Comparison of ENCODE assay signal across 9 cellular contexts in genomic region chr3:8607285-8608040, GRCh38. TPM values are rescaled to one million over a fixed set of nuclear protein-coding genes. Genes with fewer than 3 reads are reported as not detected.
A peak's percentile ranks its signal among the peaks of the same experiment; 100 is the strongest.
DNase-seq lines count a peak whose midpoint lies in the region; ATAC-seq and TF ChIP-seq lines count a peak whose summit lies in the region.
"Had no signal": no experiment of that assay in that cellular context is flagged by ENCODE, and none has a peak within 500 bp of the region (broad histone marks: within the 10 kb centered on the region; RNA-seq: fewer than 3 reads in every experiment).

No MANE protein-coding gene starts in this region.

- no peak overlapping the region for H3K27ac Mint-ChIP-seq in activated T-helper 17 cell treated with anti-CD3 and anti-CD28 coated beads, Interleukin-2, amount 50 U/mL, for 72 hours
- H3K27ac Mint-ChIP-seq in activated CD4-positive, alpha-beta T cell treated with anti-CD3 and anti-CD28 coated beads, Interleukin-2, amount 10 ng/mL, durations not matched to agents 24 days and 14 days = no peak overlapping the region
- H3K27ac Mint-ChIP-seq: activated naive CD8-positive, alpha-beta T cell treated with anti-CD3 and anti-CD28 coated beads, Interleukin-2, amount 10 ng/mL, durations not matched to agents 7 days and 5 days had no signal

- peak; percentile 52 for ATAC-seq in GM19023 (IDR thresholded peaks at IDR 0.05; ENCODE audit: unreplicated experiment)
- ATAC-seq in activated T-helper 17 cell treated with anti-CD3 and anti-CD28 coated beads, Interleukin-2, amount 50 U/mL, for 72 hours (replicated peaks) = no peak

- intact Hi-C loops in activated CD4-positive, alpha-beta T cell treated with anti-CD3 and anti-CD28 coated beads, Interleukin-2, amount 10 ng/mL, durations not matched to agents 24 days and 14 days (cut with micrococcal nuclease) = no loop called here

- no peaks in the 10 kb centered on the region for H3K4me1 Mint-ChIP-seq in activated T-helper 17 cell treated with anti-CD3 and anti-CD28 coated beads, Interleukin-2, amount 50 U/mL, for 72 hours
- no peaks in the 10 kb centered on the region for H3K4me1 Mint-ChIP-seq in activated CD4-positive, alpha-beta T cell treated with anti-CD3 and anti-CD28 coated beads, Interleukin-2, amount 10 ng/mL, durations not matched to agents 24 days and 14 days
- H3K4me1 Mint-ChIP-seq: activated naive CD8-positive, alpha-beta T cell treated with anti-CD3 and anti-CD28 coated beads, Interleukin-2, amount 10 ng/mL, durations not matched to agents 7 days and 5 days had no signal

- peaks cover 16% of the 10 kb centered on the region for H3K27me3 Mint-ChIP-seq in activated T-helper 17 cell treated with anti-CD3 and anti-CD28 coated beads, Interleukin-2, amount 50 U/mL, for 72 hours
- no peaks in the 10 kb centered on the region for H3K27me3 Mint-ChIP-seq in activated CD4-positive, alpha-beta T cell treated with anti-CD3 and anti-CD28 coated beads, Interleukin-2, amount 10 ng/mL, durations not matched to agents 24 days and 14 days

- H3K9me3 Mint-ChIP-seq in activated T-helper 17 cell treated with anti-CD3 and anti-CD28 coated beads, Interleukin-2, amount 50 U/mL, for 72 hours = no peaks in the 10 kb centered on the region
- H3K9me3 Mint-ChIP-seq in activated CD4-positive, alpha-beta T cell treated with anti-CD3 and anti-CD28 coated beads, Interleukin-2, amount 10 ng/mL, durations not matched to agents 24 days and 14 days = no peaks in the 10 kb centered on the region
- H3K9me3 Mint-ChIP-seq: activated naive CD8-positive, alpha-beta T cell treated with anti-CD3 and anti-CD28 coated beads, Interleukin-2, amount 10 ng/mL, durations not matched to agents 7 days and 5 days had no signal

- peak; percentile 16; the same call in 1 of the 2 replicates for TF ChIP-seq CTCF in 22Rv1 (IDR thresholded peaks at IDR 0.05)

- DNase-seq in RPMI7951 (ENCODE audit: low read depth) (peak; percentile 74), fibroblast of the conjunctiva (ENCODE audit: low read depth) (peak; percentile 64), nucleus accumbens (lab: John Stamatoyannopoulos, UW) (peak in 33 of 56 donors; percentile 4 to 52 (median 16)), activated T-cell treated with anti-CD3 and anti-CD28 coated beads for 4 hours (no peak)
- no peak for DNase-seq in activated CD4-positive, alpha-beta T cell treated with anti-CD3 and anti-CD28 coated beads, Interleukin-2, amount 10 ng/mL, durations not matched to agents 24 days and 14 days
- DNase-seq: activated naive CD8-positive, alpha-beta T cell treated with anti-CD3 and anti-CD28 coated beads, Interleukin-2, amount 10 ng/mL, durations not matched to agents 7 days and 5 days had no signal

- no peak overlapping the region for H3K4me3 Mint-ChIP-seq in activated T-helper 17 cell treated with anti-CD3 and anti-CD28 coated beads, Interleukin-2, amount 50 U/mL, for 72 hours
- no peak overlapping the region for H3K4me3 Mint-ChIP-seq in activated CD4-positive, alpha-beta T cell treated with anti-CD3 and anti-CD28 coated beads, Interleukin-2, amount 10 ng/mL, durations not matched to agents 24 days and 14 days
- H3K4me3 Mint-ChIP-seq: activated naive CD8-positive, alpha-beta T cell treated with anti-CD3 and anti-CD28 coated beads, Interleukin-2, amount 10 ng/mL, durations not matched to agents 7 days and 5 days had no signal

- no peaks in the 10 kb centered on the region for H3K36me3 Mint-ChIP-seq in activated T-helper 17 cell treated with anti-CD3 and anti-CD28 coated beads, Interleukin-2, amount 50 U/mL, for 72 hours (ENCODE audit: low read depth)
- no peaks in the 10 kb centered on the region for H3K36me3 Mint-ChIP-seq in activated CD4-positive, alpha-beta T cell treated with anti-CD3 and anti-CD28 coated beads, Interleukin-2, amount 10 ng/mL, durations not matched to agents 24 days and 14 days (ENCODE audit: low read depth)
- H3K36me3 Mint-ChIP-seq: activated naive CD8-positive, alpha-beta T cell treated with anti-CD3 and anti-CD28 coated beads, Interleukin-2, amount 10 ng/mL, durations not matched to agents 7 days and 5 days had no signal

- H3K27ac ChIP-seq in 22Rv1 = no peak overlapping the region

RNA-seq across cellular contexts. Expression of gene SSUH2, which starts 37.1 kb away (rescaled TPM):
- total RNA-seq in RPMI7951 (2014; rRNA removed; shearing (Covaris generic)) = 0.24 and 1.5 TPM in 2 replicates
- 1 to 10 TPM in 1 of 2 donors, not detected in 1; 1.3 TPM for total RNA-seq in activated T-helper 17 cell treated with anti-CD3 and anti-CD28 coated beads, Interleukin-2, amount 50 U/mL, for 72 hours
- 0.19 TPM in 1 of 2 replicates, not detected in the other for total RNA-seq in activated CD4-positive, alpha-beta T cell treated with anti-CD3 and anti-CD28 coated beads, Interleukin-2, amount 10 ng/mL, durations not matched to agents 24 days and 14 days
- total RNA-seq: activated naive CD8-positive, alpha-beta T cell treated with anti-CD3 and anti-CD28 coated beads, Interleukin-2, amount 10 ng/mL, durations not matched to agents 7 days and 5 days had no signal

Comparison
In these comparisons a context has a peak if more than half of its experiments do, and no peak if none do; other contexts are left out.
1. DNase-seq: peak in RPMI7951 (single experiment), fibroblast of the conjunctiva (single experiment) and nucleus accumbens (33 of 56); none in activated T-cell treated with anti-CD3 and anti-CD28 coated beads for 4 hours (single experiment) and activated CD4-positive, alpha-beta T cell treated with anti-CD3 and anti-CD28 coated beads, Interleukin-2, amount 10 ng/mL, durations not matched to agents 24 days and 14 days (single experiment).